27 cellular contexts compared by ENCODE assay signal in the genomic region with DNA sequence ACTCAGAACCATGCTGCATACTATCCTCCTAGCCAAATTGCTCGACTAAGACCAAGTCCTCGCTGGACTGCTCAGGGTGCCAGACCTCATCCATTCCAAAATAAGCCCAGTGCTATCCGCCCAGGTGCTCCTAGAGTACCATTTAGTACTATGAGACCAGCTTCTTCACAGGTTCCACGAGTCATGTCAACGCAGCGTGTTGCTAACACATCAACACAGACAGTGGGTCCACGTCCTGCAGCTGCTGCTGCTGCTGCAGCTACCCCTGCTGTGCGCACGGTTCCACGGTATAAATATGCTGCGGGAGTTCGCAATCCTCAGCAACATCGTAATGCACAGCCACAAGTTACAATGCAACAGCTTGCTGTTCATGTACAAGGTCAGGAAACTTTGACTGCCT. TPM values are rescaled to one million over a fixed set of nuclear protein-coding genes. Genes with fewer than 3 reads are reported as not detected.
"Had no signal": no experiment of that assay in that cellular context is flagged by ENCODE, and none has a peak within 500 bp of the region (broad histone marks: within the 10 kb centered on the region; RNA-seq: fewer than 3 reads in every experiment).

No MANE protein-coding gene starts in this region.

- ATAC-seq: pancreas, right cardiac atrium, sciatic nerve had no signal

- H3K4me1 ChIP-seq: left ventricle myocardium inferior, pancreas, prostate gland, suprapubic skin, tibial artery, uterus had no signal

- H3K9me3 Mint-ChIP-seq: natural killer cell; stimulated activated naive CD8-positive, alpha-beta T cell treated with anti-CD3 and anti-CD28 coated beads, Interleukin-15, Interleukin-2, amounts not matched to agents 100 ng/mL and 50 ng/mL, for 24 hours had no signal

- H3K4me3 Mint-ChIP-seq: mesothelial cell of epicardium; naive B cell; natural killer cell; stimulated activated naive CD8-positive, alpha-beta T cell treated with anti-CD3 and anti-CD28 coated beads, Interleukin-15, Interleukin-2, amounts not matched to agents 100 ng/mL and 50 ng/mL, for 24 hours had no signal

- H3K36me3 ChIP-seq: left ventricle myocardium inferior, pancreas, prostate gland, suprapubic skin, thoracic aorta, tibial artery, uterus had no signal

- H3K4me1 Mint-ChIP-seq: mesothelial cell of epicardium, natural killer cell had no signal

- H3K4me3 ChIP-seq: hepatocyte, left ventricle myocardium inferior, lung, pancreas, prostate gland, skin epidermis, suprapubic skin, thoracic aorta, tibial artery, uterus had no signal

- H3K36me3 Mint-ChIP-seq: mesothelial cell of epicardium, naive B cell, natural killer cell had no signal

- H3K27ac ChIP-seq: hepatocyte, left ventricle myocardium inferior, pancreas, prostate gland, skin epidermis, suprapubic skin, thoracic aorta, tibial artery, uterus had no signal

- H3K9me3 ChIP-seq: pancreas, prostate gland, suprapubic skin, thoracic aorta, uterus had no signal

- H3K27ac Mint-ChIP-seq: mesothelial cell of epicardium; naive B cell; natural killer cell; stimulated activated naive CD8-positive, alpha-beta T cell treated with anti-CD3 and anti-CD28 coated beads, Interleukin-15, Interleukin-2, amounts not matched to agents 100 ng/mL and 50 ng/mL, for 24 hours had no signal

- DNase-seq: islet precursor cell; left ventricle myocardium inferior; mesendoderm; naive B cell; natural killer cell; nucleus accumbens; pancreas; posterior cingulate gyrus; retina; right cardiac atrium; stimulated activated CD4-positive, alpha-beta T cell treated with anti-CD3 and anti-CD28 coated beads, Interleukin-12 subunit alpha, Interleukin-12 subunit beta, amount 100 ng/mL, for 4 hours; stimulated activated CD4-positive, alpha-beta T cell treated with anti-CD3 and anti-CD28 coated beads, Interleukin-15, amount 100 ng/mL, for 24 hours; stimulated activated CD4-positive, alpha-beta T cell treated with anti-CD3 and anti-CD28 coated beads, Interleukin-2, amount 100 ng/mL, for 24 hours; stimulated activated CD4-positive, alpha-beta T cell treated with anti-CD3 and anti-CD28 coated beads, Interleukin-4, amount 100 ng/mL, for 1 hour; stimulated activated naive CD4-positive, alpha-beta T cell; tibial artery; trophoblast cell; uterus had no signal

- H3K27me3 ChIP-seq: hepatocyte, uterus had no signal

RNA-seq across cellular contexts. Expression of a gene that starts 1.5 kb away (rescaled TPM):
- total RNA-seq: thoracic aorta had no signal
